Comparison of ENCODE assay signal across 24 cellular contexts in the genomic region with DNA sequence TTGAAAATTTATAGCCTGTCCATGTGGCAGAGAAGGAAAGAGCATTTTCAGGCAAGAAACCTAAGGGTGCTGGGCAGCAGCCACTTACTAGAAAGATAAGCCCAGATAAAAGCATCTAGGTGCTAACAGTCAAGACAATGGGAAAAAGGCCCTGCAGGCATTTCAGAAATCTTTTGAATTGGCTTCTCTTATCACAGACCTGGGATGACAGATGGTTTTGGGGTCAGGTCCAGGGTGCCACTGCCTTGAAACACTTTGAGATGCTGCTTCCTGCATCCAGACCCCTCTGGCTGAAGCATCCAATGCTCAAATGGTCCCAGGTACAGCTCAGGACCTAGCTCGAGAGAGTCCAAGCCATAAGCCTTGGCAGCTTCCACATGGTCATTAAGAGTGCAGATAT.
DNase-seq lines count a peak whose midpoint lies in the region; ATAC-seq and TF ChIP-seq lines count a peak whose summit lies in the region.
"Had no signal": no experiment of that assay in that cellular context is flagged by ENCODE, and none has a peak within 500 bp of the region (broad histone marks: within the 10 kb centered on the region; RNA-seq: fewer than 3 reads in every experiment).

No MANE protein-coding gene starts in this region.

- no peak overlapping the region for H3K27ac ChIP-seq in endodermal cell (ENCODE audit: low read depth, low read length)
- H3K27ac ChIP-seq in aorta (ENCODE audit: low read depth in 1 of 2, low read length in 2 of 2) = no peak overlapping the region
- H3K27ac ChIP-seq in psoas muscle = no peak overlapping the region
- H3K27ac ChIP-seq: BLaER1 had no signal

- H3K36me3 ChIP-seq in endodermal cell (ENCODE audit: control insufficient read depth, insufficient read depth, low read length) (no peaks in the 10 kb centered on the region), aorta (ENCODE audit: control insufficient read depth in 1 of 2, insufficient read depth in 2 of 2, low read length in 1 of 2) (no peaks in the 10 kb centered on the region), psoas muscle (ENCODE audit: insufficient read depth in 1 of 2, low read depth in 1 of 2) (no peaks in the 10 kb centered on the region)
- H3K36me3 ChIP-seq: BE2C, BLaER1 had no signal

- no peak overlapping the region for H3K4me3 ChIP-seq in endodermal cell (ENCODE audit: low read length)
- H3K4me3 ChIP-seq in aorta (ENCODE audit: low read length in 2 of 2) = no peak overlapping the region
- H3K4me3 ChIP-seq in psoas muscle = no peak overlapping the region
- no peak overlapping the region for H3K4me3 ChIP-seq in lower leg skin (ENCODE audit: low read depth, poor library complexity, severe bottlenecking)
- H3K4me3 ChIP-seq: BLaER1, GM12878 had no signal

- H3K9me3 Mint-ChIP-seq in endodermal cell = peaks cover 32% of the 10 kb centered on the region

- H3K27me3 Mint-ChIP-seq in endodermal cell (ENCODE audit: insufficient read depth) = no peaks in the 10 kb centered on the region
- H3K27me3 Mint-ChIP-seq: CD4-positive, alpha-beta memory T cell; CD4-positive, CD25-positive, alpha-beta regulatory T cell; CD8-positive, alpha-beta memory T cell had no signal

- H3K27me3 ChIP-seq in endodermal cell (ENCODE audit: control insufficient read depth, insufficient read depth, low read length, poor library complexity, severe bottlenecking) = no peaks in the 10 kb centered on the region
- no peaks in the 10 kb centered on the region for H3K27me3 ChIP-seq in aorta (ENCODE audit: control insufficient read depth in 1 of 2, insufficient read depth in 2 of 2, low read length in 1 of 2)
- H3K27me3 ChIP-seq in psoas muscle (ENCODE audit: insufficient read depth in 3 of 3, low read length in 2 of 3) = no peaks in the 10 kb centered on the region
- H3K27me3 ChIP-seq: BE2C, BLaER1 had no signal

- TF ChIP-seq POLR2A in lower leg skin (IDR thresholded peaks at IDR 0.05) = no peak

- intact Hi-C loops in aorta (cut with DNase I) (no loop called here), head of caudate nucleus (cut with DNase I) (no loop called here), psoas muscle (cut with DNase I) (no loop called here), lower leg skin (cut with DNase I; ENCODE audit: low total_unique reads) (no loop called here)

- peaks cover 3% of the 10 kb centered on the region for H3K4me1 ChIP-seq in endodermal cell (ENCODE audit: control insufficient read depth, insufficient read depth, low read length)
- no peaks in the 10 kb centered on the region for H3K4me1 ChIP-seq in aorta (ENCODE audit: control insufficient read depth in 1 of 2, insufficient read depth in 2 of 2, low read length in 2 of 2)
- H3K4me1 ChIP-seq in psoas muscle = no peaks in the 10 kb centered on the region
- H3K4me1 ChIP-seq: BE2C had no signal

- DNase-seq in NCI-H146 treated with DMSO at 0.1 percent for 48 hours (lab: John Stamatoyannopoulos, UW; ENCODE audit: unreplicated experiment) = peak; percentile 48
- peak; percentile 53 for DNase-seq in endodermal cell
- no peak for DNase-seq in aorta
- DNase-seq in head of caudate nucleus = no peak
- DNase-seq in psoas muscle = no peak
- no peak for DNase-seq in lower leg skin (ENCODE audit: low spot score in 2 of 2)
- DNase-seq: 8988T; ACHN; BE2C; C1 segment of cervical spinal cord; CD4-positive, alpha-beta memory T cell; CD4-positive, CD25-positive, alpha-beta regulatory T cell; CD8-positive, alpha-beta memory T cell; COR-L47; DMS 273 treated with DMSO at 0.1 percent for 48 hours; DMS153; DMS53; DMS79; DND-41; EL; GDM1 had no signal

- WGBS in endodermal cell (ENCODE audit: insufficient coverage in 1 of 2, insufficient read length in 1 of 2), 2 experiments = 90 to 100% methylated on average over 1 of the region's 1 CpG
- 69 to 72% methylated on average over 1 of the region's 1 CpG for WGBS in aorta, 2 donors
- WGBS in psoas muscle, 3 donors = 60 to 85% (median 62%) methylated on average over 1 of the region's 1 CpG
- WGBS in lower leg skin, 2 donors = 85 to 100% methylated on average over 1 of the region's 1 CpG

- H3K4me1 Mint-ChIP-seq in endodermal cell = peaks cover 18% of the 10 kb centered on the region
- H3K4me1 Mint-ChIP-seq: CD14-positive monocyte; CD4-positive, alpha-beta memory T cell; CD4-positive, CD25-positive, alpha-beta regulatory T cell; CD8-positive, alpha-beta memory T cell had no signal

- no peak for TF ChIP-seq CTCF in endodermal cell (conservative IDR thresholded peaks at IDR 0.05)
- no peak for TF ChIP-seq CTCF in psoas muscle (IDR thresholded peaks at IDR 0.05)
- TF ChIP-seq CTCF in lower leg skin (IDR thresholded peaks at IDR 0.05) = no peak

- H3K4me3 Mint-ChIP-seq in endodermal cell = no peak overlapping the region
- H3K4me3 Mint-ChIP-seq: CD14-positive monocyte; CD4-positive, alpha-beta memory T cell; CD4-positive, CD25-positive, alpha-beta regulatory T cell; CD8-positive, alpha-beta memory T cell had no signal

- no peak overlapping the region for H3K27ac Mint-ChIP-seq in endodermal cell
- H3K27ac Mint-ChIP-seq: CD14-positive monocyte; CD4-positive, alpha-beta memory T cell; CD4-positive, CD25-positive, alpha-beta regulatory T cell; CD8-positive, alpha-beta memory T cell had no signal

- peaks cover 6% of the 10 kb centered on the region for H3K36me3 Mint-ChIP-seq in endodermal cell (ENCODE audit: low read depth)
- H3K36me3 Mint-ChIP-seq: CD14-positive monocyte; CD4-positive, alpha-beta memory T cell; CD4-positive, CD25-positive, alpha-beta regulatory T cell; CD8-positive, alpha-beta memory T cell had no signal

- ATAC-seq in aorta (ENCODE audit: low FRiP score) (peak; percentile 46), psoas muscle (no peak)
- ATAC-seq: GM12878 had no signal

- H3K9me3 ChIP-seq in endodermal cell (ENCODE audit: control insufficient read depth, low read length) = peaks cover 32% of the 10 kb centered on the region
- H3K9me3 ChIP-seq in aorta (ENCODE audit: control insufficient read depth, low read length) = peaks cover 2% of the 10 kb centered on the region
- H3K9me3 ChIP-seq in psoas muscle = no peaks in the 10 kb centered on the region
- H3K9me3 ChIP-seq: BE2C had no signal

- no peak overlapping the region for H3K9ac ChIP-seq in endodermal cell (ENCODE audit: extremely low read depth, low read length, poor library complexity, severe bottlenecking)
- H3K9ac ChIP-seq: BLaER1 had no signal

Comparison
In these comparisons a context has a peak if more than half of its experiments do, and no peak if none do; other contexts are left out.
1. DNase-seq: peak in NCI-H146 treated with DMSO at 0.1 percent for 48 hours (single experiment) and endodermal cell (single experiment); none in aorta (0 of 2), head of caudate nucleus (0 of 42), psoas muscle (0 of 2) and lower leg skin (0 of 2).